1 cellular context compared by ENCODE assay signal in genomic region chr19:55581145-55581827, GRCh38.
TF ChIP-seq lines count a peak whose summit lies in the region.

No MANE protein-coding gene starts in this region.

TF ChIP-seq in H1, 55 proteins besides CTCF, POLR2A, EP300 and RAD21:
- TF ChIP-seq ASH2L (IDR thresholded peaks at IDR 0.05; ENCODE audit: low read length): peak; percentile 73
- peak in 1 of 2 experiments; percentile 90; a peak in 1 of 4 replicates for TF ChIP-seq HDAC2 (IDR thresholded peaks at IDR 0.05; ENCODE audit: borderline replicate concordance in 1 of 2, low read depth in 2 of 2, low read length in 2 of 2)
- TF ChIP-seq BACH1 (IDR thresholded peaks at IDR 0.05; ENCODE audit: low read length): no peak
- peak; percentile 33; the same call in 1 of the 2 replicates for TF ChIP-seq MAX (IDR thresholded peaks at IDR 0.05)
- TF ChIP-seq SUZ12 (IDR thresholded peaks at IDR 0.05; ENCODE audit: low read length): no peak
- TF ChIP-seq POU5F1 (IDR thresholded peaks at IDR 0.05; ENCODE audit: low read depth, low read length): no peak
- TF ChIP-seq YY1 (IDR thresholded peaks at IDR 0.05; ENCODE audit: low read depth, low read length): no peak
- TF ChIP-seq TAF1 (IDR thresholded peaks at IDR 0.05; ENCODE audit: low read depth, low read length): 0 out of 2 replicates have a peak, but pooled peaks have one; percentile 3
- no peak for TF ChIP-seq USF2 (IDR thresholded peaks at IDR 0.05; ENCODE audit: low read length)
- no peak for TF ChIP-seq CREB1 (IDR thresholded peaks at IDR 0.05)
- 0 out of 2 replicates have a peak, but pooled peaks have one; percentile 0 for TF ChIP-seq KDM5A (IDR thresholded peaks at IDR 0.05; ENCODE audit: low read length)
- TF ChIP-seq ATF3 (IDR thresholded peaks at IDR 0.05; ENCODE audit: insufficient read depth, low read depth, low read length): no peak
- no peak for TF ChIP-seq CHD2 (IDR thresholded peaks at IDR 0.05; ENCODE audit: low read length)
- peak; percentile 60 to 94; a peak in 3 of 4 replicates for TF ChIP-seq SIN3A (conservative IDR thresholded peaks at IDR 0.05 in 1 of 2, IDR thresholded peaks at IDR 0.05 in 1 of 2; ENCODE audit: low read depth in 1 of 2, low read length in 2 of 2)
- TF ChIP-seq SP1 (IDR thresholded peaks at IDR 0.05; ENCODE audit: low read depth, low read length): 0 out of 2 replicates have a peak, but pooled peaks have one; percentile 22
- peak; percentile 86; the same call in 1 of the 2 replicates for TF ChIP-seq KDM1A (IDR thresholded peaks at IDR 0.05; ENCODE audit: borderline replicate concordance, low read length)
